8 cellular contexts compared by ENCODE assay signal in the genomic region with DNA sequence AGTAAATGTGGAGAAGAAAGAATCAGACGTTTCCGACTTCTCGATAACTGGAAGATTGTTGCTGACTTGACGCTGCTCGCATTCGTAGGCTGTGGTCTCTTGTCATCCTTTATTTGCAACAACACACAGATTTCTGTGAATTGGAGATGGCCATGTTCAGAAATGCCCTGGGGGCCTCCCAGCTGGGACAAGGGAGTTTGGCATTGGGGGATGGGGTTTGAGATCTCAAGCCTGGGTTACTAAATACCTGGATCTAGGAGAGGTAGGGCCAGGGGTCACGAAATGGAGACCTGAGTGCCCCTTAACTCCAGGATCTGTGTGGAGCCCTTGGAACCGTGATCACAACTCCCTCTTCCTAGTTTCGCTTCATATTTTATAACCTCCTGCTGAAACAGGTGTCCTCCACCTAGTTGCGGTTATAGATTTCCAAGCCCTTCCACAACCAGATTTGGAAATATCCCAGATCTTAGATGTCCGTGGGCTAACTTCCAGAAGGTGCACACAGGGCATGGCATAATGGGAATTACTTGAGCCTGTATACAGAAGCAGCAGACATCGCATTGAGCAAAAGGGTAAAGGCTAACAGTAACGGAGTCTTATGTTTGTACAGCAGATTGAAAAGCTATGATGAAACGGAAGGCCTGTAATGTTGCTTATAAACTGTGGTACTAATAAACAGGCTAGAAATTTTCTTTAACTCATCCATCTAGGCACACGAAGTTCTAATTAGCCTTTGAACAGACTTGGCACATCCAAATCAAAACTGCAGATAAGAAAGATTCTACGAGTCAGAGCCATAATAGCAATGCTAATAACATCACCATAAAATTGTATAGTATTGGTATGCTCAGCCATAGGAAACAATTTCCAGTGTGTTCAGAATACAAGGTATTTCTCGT. TPM values are rescaled to one million over a fixed set of nuclear protein-coding genes. Genes with fewer than 3 reads are reported as not detected.
DNase-seq lines count a peak whose midpoint lies in the region; ATAC-seq, FAIRE-seq and TF ChIP-seq lines count a peak whose summit lies in the region.
"Had no signal": no experiment of that assay in that cellular context is flagged by ENCODE, and none has a peak within 500 bp of the region (broad histone marks: within the 10 kb centered on the region; RNA-seq: fewer than 3 reads in every experiment).

No MANE protein-coding gene starts in this region.

- peaks cover 20% of the 10 kb centered on the region for H3K4me1 Mint-ChIP-seq in activated T-helper 1 cell treated with anti-CD3 and anti-CD28 coated beads, Interleukin-12 subunit alpha, Interleukin-12 subunit beta, Interleukin-2, Interleukin-4 antibody, amounts not matched to agents 30 ng/mL and 10 ng/mL and 1 ng/mL, durations not matched to agents 14 hours and 24 hours and 36 hours (ENCODE audit: low read depth)

- H3K9ac ChIP-seq in parathyroid adenoma: peak overlapping the region; percentile 51

- peak overlapping the region; percentile 87 for H2AFZ ChIP-seq in parathyroid adenoma

- peaks cover 21% of the 10 kb centered on the region for H3K79me2 ChIP-seq in parathyroid adenoma

- ATAC-seq in HG03039 (IDR thresholded peaks at IDR 0.05; ENCODE audit: unreplicated experiment) (no peak), HG03457 (IDR thresholded peaks at IDR 0.05; ENCODE audit: unreplicated experiment) (no peak)

- TF ChIP-seq CTCF in GM12865 (IDR thresholded peaks at IDR 0.05; ENCODE audit: insufficient read depth, low read depth, low read length, missing control alignments): no peak
- TF ChIP-seq CTCF in NB4 (IDR thresholded peaks at IDR 0.05; ENCODE audit: low read depth, low read length): no peak
- TF ChIP-seq CTCF in parathyroid adenoma (IDR thresholded peaks at IDR 0.05): no peak

- H3K27me3 ChIP-seq in parathyroid adenoma (ENCODE audit: control insufficient read depth, insufficient read depth, low read length): no peaks in the 10 kb centered on the region

- H3K36me3 ChIP-seq in parathyroid adenoma (ENCODE audit: control insufficient read depth, insufficient read depth, low read length): no peaks in the 10 kb centered on the region

- H3K9me3 Mint-ChIP-seq in activated T-helper 1 cell treated with anti-CD3 and anti-CD28 coated beads, Interleukin-12 subunit alpha, Interleukin-12 subunit beta, Interleukin-2, Interleukin-4 antibody, amounts not matched to agents 30 ng/mL and 10 ng/mL and 1 ng/mL, durations not matched to agents 14 hours and 24 hours and 36 hours: no peaks in the 10 kb centered on the region
- H3K9me3 Mint-ChIP-seq: stimulated activated naive CD8-positive, alpha-beta T cell treated with anti-CD3 and anti-CD28 coated beads, Interleukin-15, amount 100 ng/mL, for 72 hours had no signal

- peaks cover 2% of the 10 kb centered on the region for H3K27me3 Mint-ChIP-seq in activated T-helper 1 cell treated with anti-CD3 and anti-CD28 coated beads, Interleukin-12 subunit alpha, Interleukin-12 subunit beta, Interleukin-2, Interleukin-4 antibody, amounts not matched to agents 30 ng/mL and 10 ng/mL and 1 ng/mL, durations not matched to agents 14 hours and 24 hours and 36 hours (ENCODE audit: insufficient read depth)
- H3K27me3 Mint-ChIP-seq: stimulated activated naive CD8-positive, alpha-beta T cell treated with anti-CD3 and anti-CD28 coated beads, Interleukin-15, amount 100 ng/mL, for 72 hours had no signal

- H3K9me3 ChIP-seq in parathyroid adenoma (ENCODE audit: control insufficient read depth, low read length): no peaks in the 10 kb centered on the region

- no peak overlapping the region for H3K27ac Mint-ChIP-seq in activated T-helper 1 cell treated with anti-CD3 and anti-CD28 coated beads, Interleukin-12 subunit alpha, Interleukin-12 subunit beta, Interleukin-2, Interleukin-4 antibody, amounts not matched to agents 30 ng/mL and 10 ng/mL and 1 ng/mL, durations not matched to agents 14 hours and 24 hours and 36 hours

- H3K4me3 Mint-ChIP-seq in activated T-helper 1 cell treated with anti-CD3 and anti-CD28 coated beads, Interleukin-12 subunit alpha, Interleukin-12 subunit beta, Interleukin-2, Interleukin-4 antibody, amounts not matched to agents 30 ng/mL and 10 ng/mL and 1 ng/mL, durations not matched to agents 14 hours and 24 hours and 36 hours: no peak overlapping the region

- FAIRE-seq in frontal cortex (lab: Jason Lieb, UNC): no peak

- H3K4me1 ChIP-seq in parathyroid adenoma: peaks cover 12% of the 10 kb centered on the region

- H3K36me3 Mint-ChIP-seq in activated T-helper 1 cell treated with anti-CD3 and anti-CD28 coated beads, Interleukin-12 subunit alpha, Interleukin-12 subunit beta, Interleukin-2, Interleukin-4 antibody, amounts not matched to agents 30 ng/mL and 10 ng/mL and 1 ng/mL, durations not matched to agents 14 hours and 24 hours and 36 hours (ENCODE audit: low read depth): peaks cover 12% of the 10 kb centered on the region

- peak overlapping the region; percentile 66 for H3K4me2 ChIP-seq in parathyroid adenoma (ENCODE audit: low read length)

- intact Hi-C loops in activated T-helper 1 cell treated with anti-CD3 and anti-CD28 coated beads, Interleukin-12 subunit alpha, Interleukin-12 subunit beta, Interleukin-2, Interleukin-4 antibody, amounts not matched to agents 30 ng/mL and 10 ng/mL and 1 ng/mL, durations not matched to agents 14 hours and 24 hours and 36 hours (cut with micrococcal nuclease): loop anchor here (1.0 to 5.0 kb wide), 8 partner anchors 21 to 1021 kb away; a partner anchor contains a TSS

- DNase-seq in GM12865 (ENCODE audit: low read depth) (peak; percentile 30), NB4 (ENCODE audit: low read depth) (peak; percentile 29), frontal cortex (ENCODE audit: low spot score in 2 of 2) (peak; percentile 16 to 42)
- DNase-seq in activated T-helper 1 cell treated with anti-CD3 and anti-CD28 coated beads, Interleukin-12 subunit alpha, Interleukin-12 subunit beta, Interleukin-2, Interleukin-4 antibody, amounts not matched to agents 30 ng/mL and 10 ng/mL and 1 ng/mL, durations not matched to agents 14 hours and 24 hours and 36 hours (ENCODE audit: low spot score): peak; percentile 2

- peak overlapping the region; percentile 94 for H3K27ac ChIP-seq in parathyroid adenoma

- H3K4me3 ChIP-seq in GM12865 (ENCODE audit: low read depth, low read length) (peak overlapping the region; percentile 80), NB4 (ENCODE audit: low read depth, low read length) (peak overlapping the region; percentile 95), parathyroid adenoma (ENCODE audit: low read depth, low read length) (peak overlapping the region; percentile 99)

- TF ChIP-seq POLR2A in NB4 (IDR thresholded peaks at IDR 0.05; ENCODE audit: extremely low read depth, insufficient read length): no peak

RNA-seq across cellular contexts. Expression of a gene that starts 1.0 kb away (rescaled TPM):
- 14.7 and 16.1 TPM in 2 replicates for total RNA-seq in activated T-helper 1 cell treated with anti-CD3 and anti-CD28 coated beads, Interleukin-12 subunit alpha, Interleukin-12 subunit beta, Interleukin-2, Interleukin-4 antibody, amounts not matched to agents 30 ng/mL and 10 ng/mL and 1 ng/mL, durations not matched to agents 14 hours and 24 hours and 36 hours
- total RNA-seq in frontal cortex: 13.5 TPM

RNA-seq across cellular contexts. Expression of a gene that starts 48.6 kb away (rescaled TPM):
- total RNA-seq in activated T-helper 1 cell treated with anti-CD3 and anti-CD28 coated beads, Interleukin-12 subunit alpha, Interleukin-12 subunit beta, Interleukin-2, Interleukin-4 antibody, amounts not matched to agents 30 ng/mL and 10 ng/mL and 1 ng/mL, durations not matched to agents 14 hours and 24 hours and 36 hours: 144 TPM in 2 replicates
- total RNA-seq in frontal cortex: 60.7 TPM

RNA-seq across cellular contexts. Expression of a gene that starts 49.4 kb away (rescaled TPM):
- 39.1 and 40.0 TPM in 2 replicates for total RNA-seq in activated T-helper 1 cell treated with anti-CD3 and anti-CD28 coated beads, Interleukin-12 subunit alpha, Interleukin-12 subunit beta, Interleukin-2, Interleukin-4 antibody, amounts not matched to agents 30 ng/mL and 10 ng/mL and 1 ng/mL, durations not matched to agents 14 hours and 24 hours and 36 hours
- 257 TPM for total RNA-seq in frontal cortex
